ENCODE assay signal across 16 cellular contexts in the genomic region with DNA sequence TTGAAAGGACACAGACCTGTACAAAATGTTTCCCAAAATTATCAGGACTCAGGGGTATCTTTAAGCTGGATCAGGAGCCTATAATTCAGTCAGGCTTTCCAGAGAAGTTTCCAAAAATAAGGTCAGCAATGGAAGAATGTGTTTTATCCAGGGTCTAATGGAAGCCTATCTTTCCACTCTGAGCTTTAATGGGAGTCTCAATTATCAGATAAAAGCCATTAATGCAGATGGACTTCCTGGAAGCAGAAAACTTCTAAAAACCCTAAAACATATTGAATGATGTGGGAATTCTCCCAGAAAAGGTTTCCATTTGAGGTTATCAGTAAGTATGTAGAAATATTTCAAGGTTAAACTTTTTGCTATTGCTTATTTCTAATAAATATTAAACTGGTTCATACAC.
DNase-seq lines count a peak whose midpoint lies in the region; ATAC-seq and TF ChIP-seq lines count a peak whose summit lies in the region.
"Had no signal": no experiment of that assay in that cellular context is flagged by ENCODE, and none has a peak within 500 bp of the region (broad histone marks: within the 10 kb centered on the region; RNA-seq: fewer than 3 reads in every experiment).

No MANE protein-coding gene starts in this region.

- no peak for TF ChIP-seq RAD21 in SK-N-SH (IDR thresholded peaks at IDR 0.05; ENCODE audit: low read length)

- no peaks in the 10 kb centered on the region for H3K36me3 ChIP-seq in SK-N-SH (replicated peaks in 1 of 2; ENCODE audit: control insufficient read depth in 1 of 2, insufficient read depth in 2 of 2, low read length in 1 of 2)
- H3K36me3 ChIP-seq in WERI-Rb-1: no peaks in the 10 kb centered on the region
- H3K36me3 ChIP-seq in mesodermal cell (ENCODE audit: control insufficient read depth, insufficient read depth, low read length): no peaks in the 10 kb centered on the region
- H3K36me3 ChIP-seq in heart left ventricle: no peaks in the 10 kb centered on the region
- no peaks in the 10 kb centered on the region for H3K36me3 ChIP-seq in H7 (replicated peaks; ENCODE audit: control insufficient read depth, insufficient read depth, low read length)

- no peaks in the 10 kb centered on the region for H3K27me3 ChIP-seq in SK-N-SH (ENCODE audit: insufficient read depth)
- no peaks in the 10 kb centered on the region for H3K27me3 ChIP-seq in WERI-Rb-1 (ENCODE audit: insufficient read depth, low read depth, severe bottlenecking)
- no peaks in the 10 kb centered on the region for H3K27me3 ChIP-seq in heart left ventricle
- no peaks in the 10 kb centered on the region for H3K27me3 ChIP-seq in H7 (ENCODE audit: control insufficient read depth, insufficient read depth, low read length)

- no peaks in the 10 kb centered on the region for H3K9me3 ChIP-seq in SK-N-SH
- no peaks in the 10 kb centered on the region for H3K9me3 ChIP-seq in WERI-Rb-1 (ENCODE audit: severe bottlenecking)
- no peaks in the 10 kb centered on the region for H3K9me3 ChIP-seq in mesodermal cell (ENCODE audit: control insufficient read depth, low read length)
- no peaks in the 10 kb centered on the region for H3K9me3 ChIP-seq in heart left ventricle

- intact Hi-C loops in heart left ventricle (cut with DNase I): no loop called here

- DNase-seq in SK-N-SH: peak; percentile 22
- DNase-seq in WERI-Rb-1: no peak
- DNase-seq in heart left ventricle: no peak
- DNase-seq in H7: no peak
- DNase-seq: C1 segment of cervical spinal cord; Calu3; CD4-positive, alpha-beta memory T cell; COR-L47; DMS79; EL; GDM1; GOT3; HCEC 1CT had no signal

- peak in 1 of 2 experiments; percentile 74; a peak in 2 of 4 replicates for TF ChIP-seq EP300 in SK-N-SH (IDR thresholded peaks at IDR 0.05; ENCODE audit: borderline replicate concordance in 1 of 2, low read depth in 1 of 2, low read length in 1 of 2)

- H3K4me3 ChIP-seq in SK-N-SH (ENCODE audit: low read depth in 2 of 2, low read length in 1 of 2): no peak overlapping the region
- no peak overlapping the region for H3K4me3 ChIP-seq in WERI-Rb-1 (ENCODE audit: low read depth, low read length)
- H3K4me3 ChIP-seq in mesodermal cell (ENCODE audit: extremely low read depth, insufficient read depth, low read length, poor library complexity, severe bottlenecking): no peak overlapping the region
- H3K4me3 ChIP-seq in heart left ventricle: no peak overlapping the region
- H3K4me3 ChIP-seq in H7 (ENCODE audit: insufficient read depth, low read depth, low read length): no peak overlapping the region
- H3K4me3 ChIP-seq: GM12878 had no signal

- H3K4me1 ChIP-seq in SK-N-SH (ENCODE audit: control insufficient read depth in 1 of 2, insufficient read depth in 2 of 2, low read depth in 1 of 2, low read length in 1 of 2) (peaks cover 0 to 6% of the 10 kb centered on the region in 2 experiments; a peak in 2 of 4 replicates), mesodermal cell (ENCODE audit: control insufficient read depth, insufficient read depth, low read length, poor library complexity, severe bottlenecking) (no peaks in the 10 kb centered on the region), heart left ventricle (no peaks in the 10 kb centered on the region)

- no peaks in the 10 kb centered on the region for H3K9me2 ChIP-seq in SK-N-SH

- TF ChIP-seq CTCF in SK-N-SH (IDR thresholded peaks at IDR 0.05) (no peak), WERI-Rb-1 (IDR thresholded peaks at IDR 0.05; ENCODE audit: low read depth, low read length) (no peak), heart left ventricle (IDR thresholded peaks at IDR 0.05) (no peak)

- no peaks in the 10 kb centered on the region for H3F3A ChIP-seq in SK-N-SH (replicated peaks; ENCODE audit: insufficient read depth)

- CTCF ChIA-PET in SK-N-SH (lab: Yijun Ruan, JAX): interaction anchor here (0.5 to 1.8 kb wide), 7 partner anchors 12 to 976 kb away, joined by 3 to 5 read pairs (median 3); no protein-coding TSS in a partner anchor

- H3K4me2 ChIP-seq in SK-N-SH: no peak overlapping the region

- POLR2A ChIA-PET in SK-N-SH (lab: Yijun Ruan, JAX): interaction anchor here (0.9 kb wide), 1 partner anchor 28 kb away, joined by 3 read pairs; no protein-coding TSS in a partner anchor

- ATAC-seq in heart left ventricle (no peak), GM21825 (IDR thresholded peaks at IDR 0.05; ENCODE audit: unreplicated experiment) (no peak)
- ATAC-seq: GM12878 had no signal

- H3K27ac ChIP-seq in SK-N-SH (ENCODE audit: low read depth in 2 of 2, low read length in 1 of 2) (peak overlapping the region in 1 of 2 experiments; percentile 95; a peak in 2 of 4 replicates), WERI-Rb-1 (peak overlapping the region; percentile 58), mesodermal cell (ENCODE audit: low read depth, low read length, severe bottlenecking) (peak overlapping the region; percentile 30), heart left ventricle (no peak overlapping the region)

- H4K20me1 ChIP-seq in SK-N-SH (ENCODE audit: insufficient read depth): no peaks in the 10 kb centered on the region

- no peaks in the 10 kb centered on the region for H3K79me2 ChIP-seq in SK-N-SH (ENCODE audit: insufficient read depth)

- no peak overlapping the region for H3K9ac ChIP-seq in SK-N-SH

- no peak overlapping the region for H2AFZ ChIP-seq in SK-N-SH (ENCODE audit: low read depth)

- TF ChIP-seq POLR2A in heart left ventricle (IDR thresholded peaks at IDR 0.05): no peak

TF ChIP-seq in SK-N-SH, 30 proteins besides CTCF, POLR2A, EP300 and RAD21:
- TF ChIP-seq, protein P1, sequence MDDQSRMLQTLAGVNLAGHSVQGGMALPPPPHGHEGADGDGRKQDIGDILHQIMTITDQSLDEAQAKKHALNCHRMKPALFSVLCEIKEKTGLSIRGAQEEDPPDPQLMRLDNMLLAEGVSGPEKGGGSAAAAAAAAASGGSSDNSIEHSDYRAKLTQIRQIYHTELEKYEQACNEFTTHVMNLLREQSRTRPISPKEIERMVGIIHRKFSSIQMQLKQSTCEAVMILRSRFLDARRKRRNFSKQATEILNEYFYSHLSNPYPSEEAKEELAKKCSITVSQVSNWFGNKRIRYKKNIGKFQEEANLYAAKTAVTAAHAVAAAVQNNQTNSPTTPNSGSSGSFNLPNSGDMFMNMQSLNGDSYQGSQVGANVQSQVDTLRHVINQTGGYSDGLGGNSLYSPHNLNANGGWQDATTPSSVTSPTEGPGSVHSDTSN (IDR thresholded peaks at IDR 0.05): no peak
- TF ChIP-seq TEAD4 (IDR thresholded peaks at IDR 0.05; ENCODE audit: borderline replicate concordance, insufficient read depth): 0 out of 2 replicates have a peak, but pooled peaks have one; percentile 6
- TF ChIP-seq POLR2AphosphoS5 (IDR thresholded peaks at IDR 0.05; ENCODE audit: low read depth, low read length): no peak
- TF ChIP-seq EZH2phosphoT487 (IDR thresholded peaks at IDR 0.05; ENCODE audit: borderline replicate concordance, low read depth): no peak
- peak; percentile 80; the same call in 1 of the 2 replicates for TF ChIP-seq RCOR1 (IDR thresholded peaks at IDR 0.05; ENCODE audit: low read length)
- TF ChIP-seq FOXM1 (IDR thresholded peaks at IDR 0.05; ENCODE audit: low read depth): no peak
- TF ChIP-seq, protein P2, sequence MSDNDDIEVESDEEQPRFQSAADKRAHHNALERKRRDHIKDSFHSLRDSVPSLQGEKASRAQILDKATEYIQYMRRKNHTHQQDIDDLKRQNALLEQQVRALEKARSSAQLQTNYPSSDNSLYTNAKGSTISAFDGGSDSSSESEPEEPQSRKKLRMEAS (IDR thresholded peaks at IDR 0.05; ENCODE audit: low read depth): no peak
- TF ChIP-seq MXI1 (IDR thresholded peaks at IDR 0.05; ENCODE audit: low read depth, low read length): no peak
- TF ChIP-seq CHD2 (IDR thresholded peaks at IDR 0.05; ENCODE audit: low read length, partially characterized antibody): peak; percentile 55

Comparison
In these comparisons a context has a peak if more than half of its experiments do, and no peak if none do; other contexts are left out.
1. H3K27ac ChIP-seq: peak in WERI-Rb-1 (single experiment) and mesodermal cell (single experiment); none in heart left ventricle (0 of 12).